Comparison of ENCODE assay signal across 28 cellular contexts in the genomic region with DNA sequence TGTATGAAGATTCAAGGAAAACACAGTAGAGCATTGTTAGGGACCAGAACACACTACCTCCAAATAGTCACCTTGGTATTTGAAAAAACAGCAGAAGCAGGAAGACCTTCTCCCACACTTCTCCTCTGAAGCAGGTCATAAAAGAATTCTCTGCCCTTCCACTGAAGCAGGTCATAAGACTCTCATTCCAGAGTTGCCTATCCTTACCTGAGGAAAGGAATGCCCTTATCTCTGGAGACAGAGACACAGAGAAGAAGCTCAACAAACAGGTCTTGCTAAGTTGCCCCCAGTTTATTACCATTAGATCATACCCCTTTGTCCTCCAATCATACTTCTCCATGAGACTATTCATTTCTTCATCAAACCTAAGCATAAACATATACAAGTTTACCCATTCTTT.
DNase-seq lines count a peak whose midpoint lies in the region; ATAC-seq, FAIRE-seq and TF ChIP-seq lines count a peak whose summit lies in the region.
"Had no signal": no experiment of that assay in that cellular context is flagged by ENCODE, and none has a peak within 500 bp of the region (broad histone marks: within the 10 kb centered on the region; RNA-seq: fewer than 3 reads in every experiment).

No MANE protein-coding gene starts in this region.

- no peaks in the 10 kb centered on the region for H3K9me3 Mint-ChIP-seq in GM23338
- H3K9me3 Mint-ChIP-seq: CD14-positive monocyte; CD8-positive, alpha-beta memory T cell had no signal

- no peak overlapping the region for H2AK5ac ChIP-seq in mesenchymal stem cell (ENCODE audit: low read length, severe bottlenecking)

- H2AFZ ChIP-seq in GM23338 (no peak overlapping the region), mesenchymal stem cell (ENCODE audit: low read depth, low read length) (no peak overlapping the region)

- H3K9me3 ChIP-seq in adipocyte (ENCODE audit: control insufficient read depth, low read length), result no peaks in the 10 kb centered on the region
- no peaks in the 10 kb centered on the region for H3K9me3 ChIP-seq in mesenchymal stem cell (ENCODE audit: control insufficient read depth, low read length)
- H3K9me3 ChIP-seq: BE2C had no signal

- no peak overlapping the region for H3K4me3 ChIP-seq in GM23338
- peak overlapping the region; percentile 9 for H3K4me3 ChIP-seq in adipocyte (ENCODE audit: low read length)
- H3K4me3 ChIP-seq in mesenchymal stem cell (ENCODE audit: insufficient read depth in 1 of 2, low read depth in 1 of 2, low read length in 2 of 2), result no peak overlapping the region

- FAIRE-seq in D721Med (lab: Jason Lieb, UNC) (peak; percentile 16), GM12892 (lab: Jason Lieb, UNC) (no peak)
- FAIRE-seq: H54 had no signal

- H3K4me1 ChIP-seq in GM23338 (ENCODE audit: insufficient read depth) (peaks cover 10% of the 10 kb centered on the region), adipocyte (ENCODE audit: control insufficient read depth, insufficient read depth, low read length) (peaks cover 16% of the 10 kb centered on the region), mesenchymal stem cell (ENCODE audit: control insufficient read depth, insufficient read depth, low read depth, low read length) (no peaks in the 10 kb centered on the region)
- H3K4me1 ChIP-seq: BE2C had no signal

- DNase-seq in D721Med (ENCODE audit: insufficient read length, low spot score) (no peak), GM23338 (ENCODE audit: low spot score) (peak; percentile 14), adipocyte (ENCODE audit: low read depth) (no peak), mesenchymal stem cell (no peak), left colon (no peak), SKM-1 (lab: John Stamatoyannopoulos, UW; ENCODE audit: unreplicated experiment) (no peak), GM12892 (ENCODE audit: insufficient read length) (no peak)
- DNase-seq: 8988T; ACHN; BE2C; Calu3; CD8-positive, alpha-beta memory T cell; DMS153; DND-41; KBM-7; MM.1S; NCI-H1417; NCI-H1694; NCI-H2029 treated with DMSO at 0.1 percent for 48 hours; NCI-H2227 treated with DMSO at 0.1 percent for 48 hours; NCI-H510A; NCI-H69; SHP77 had no signal

- no peak overlapping the region for H3K23ac ChIP-seq in mesenchymal stem cell (ENCODE audit: low read length in 2 of 2)

- TF ChIP-seq POLR2A in GM12892 (IDR thresholded peaks at IDR 0.05; ENCODE audit: low read depth, low read length), result no peak

- H3K36me3 Mint-ChIP-seq in GM23338 (ENCODE audit: low read depth), result peaks cover 6% of the 10 kb centered on the region; the same call in 2 of the 3 replicates

- intact Hi-C loops in left colon (cut with DNase I, micrococcal nuclease), result no loop called here

- H4K8ac ChIP-seq in mesenchymal stem cell (ENCODE audit: low read length), result no peak overlapping the region

- H3K27me3 Mint-ChIP-seq in GM23338 (ENCODE audit: insufficient read depth, low read depth, poor library complexity), result peaks cover 2% of the 10 kb centered on the region
- H3K27me3 Mint-ChIP-seq: CD8-positive, alpha-beta memory T cell had no signal

- H3K27ac ChIP-seq in GM23338 (ENCODE audit: low read depth), result no peak overlapping the region
- H3K27ac ChIP-seq in mesenchymal stem cell (ENCODE audit: low read length, poor library complexity, severe bottlenecking), result peak overlapping the region; percentile 55
- H3K27ac ChIP-seq: RWPE1 had no signal

- no peaks in the 10 kb centered on the region for H4K20me1 ChIP-seq in GM23338 (replicated peaks; ENCODE audit: insufficient read depth)

- peaks cover 3% of the 10 kb centered on the region for H3K79me1 ChIP-seq in mesenchymal stem cell (replicated peaks; ENCODE audit: low read length, poor library complexity, severe bottlenecking)

- no peaks in the 10 kb centered on the region for H3K9me2 ChIP-seq in GM23338 (ENCODE audit: insufficient read depth)

- ATAC-seq in GM23338, result no peak
- no peak for ATAC-seq in left colon
- ATAC-seq in HG03565 (IDR thresholded peaks at IDR 0.05; ENCODE audit: unreplicated experiment), result no peak
- ATAC-seq: Panc1 had no signal

- H3F3A ChIP-seq in GM23338 (replicated peaks; ENCODE audit: low read depth), result no peaks in the 10 kb centered on the region

- TF ChIP-seq CTCF in D721Med (IDR thresholded peaks at IDR 0.05; ENCODE audit: insufficient read depth, missing control alignments), result no peak
- TF ChIP-seq CTCF in GM23338 (conservative IDR thresholded peaks at IDR 0.05; ENCODE audit: low read depth in 2 of 2), result no peak

- H3K18ac ChIP-seq in mesenchymal stem cell (ENCODE audit: low read depth in 1 of 2, low read length in 2 of 2), result no peak overlapping the region

- H3K4me2 ChIP-seq in GM23338 (peak overlapping the region; percentile 34; the same call in 1 of the 2 replicates), mesenchymal stem cell (ENCODE audit: low read length, poor library complexity, severe bottlenecking) (no peak overlapping the region)

- H2BK12ac ChIP-seq in mesenchymal stem cell (ENCODE audit: low read length in 2 of 2), result no peak overlapping the region

- no peak overlapping the region for H3K14ac ChIP-seq in mesenchymal stem cell (ENCODE audit: low read length in 2 of 2)

- no peak overlapping the region for H3K9ac ChIP-seq in adipocyte (ENCODE audit: low read length)
- peak overlapping the region; percentile 7 for H3K9ac ChIP-seq in mesenchymal stem cell (ENCODE audit: low read length)

- no peak overlapping the region for H3K4me3 Mint-ChIP-seq in GM23338
- H3K4me3 Mint-ChIP-seq: CD14-positive monocyte; CD8-positive, alpha-beta memory T cell had no signal

- no peak overlapping the region for H3K27ac Mint-ChIP-seq in GM23338
- H3K27ac Mint-ChIP-seq: CD14-positive monocyte; CD8-positive, alpha-beta memory T cell had no signal

- H3K36me3 ChIP-seq in GM23338 (ENCODE audit: insufficient read depth) (0 out of 2 replicates have a peak, but pooled peaks cover 4% of the 10 kb centered on the region), adipocyte (ENCODE audit: control insufficient read depth, insufficient read depth, low read length, severe bottlenecking) (peaks cover 22% of the 10 kb centered on the region), mesenchymal stem cell (ENCODE audit: control insufficient read depth in 1 of 2, insufficient read depth in 2 of 2, low read depth in 1 of 2, low read length in 2 of 2) (peaks cover 0 to 37% of the 10 kb centered on the region in 2 experiments)
- H3K36me3 ChIP-seq: BE2C had no signal

- no peak overlapping the region for H2BK5ac ChIP-seq in mesenchymal stem cell (ENCODE audit: low read depth, low read length, poor library complexity, severe bottlenecking)

- H3K27me3 ChIP-seq in GM23338 (ENCODE audit: insufficient read depth) (no peaks in the 10 kb centered on the region), adipocyte (replicated peaks; ENCODE audit: control insufficient read depth, insufficient read depth, low read length) (no peaks in the 10 kb centered on the region), mesenchymal stem cell (ENCODE audit: control insufficient read depth in 1 of 2, insufficient read depth in 1 of 2, low read length in 2 of 2) (no peaks in the 10 kb centered on the region)
- H3K27me3 ChIP-seq: BE2C had no signal

- H3K79me2 ChIP-seq in GM23338 (replicated peaks; ENCODE audit: insufficient read depth), result no peaks in the 10 kb centered on the region

- H3K4ac ChIP-seq in mesenchymal stem cell (ENCODE audit: low read depth in 1 of 2, low read length in 2 of 2), result no peak overlapping the region

- H3K4me1 Mint-ChIP-seq in GM23338, result no peaks in the 10 kb centered on the region; the same call in 2 of the 3 replicates
- H3K4me1 Mint-ChIP-seq: CD14-positive monocyte had no signal

- H2BK15ac ChIP-seq in mesenchymal stem cell (ENCODE audit: low read depth, poor library complexity, severe bottlenecking), result no peak overlapping the region

- H4K91ac ChIP-seq in mesenchymal stem cell (ENCODE audit: low read length), result no peak overlapping the region

- no peak overlapping the region for H2BK120ac ChIP-seq in mesenchymal stem cell (ENCODE audit: low read depth, low read length)

TF ChIP-seq in GM23338, 12 proteins besides CTCF, POLR2A, EP300 and RAD21 (continues in another document):
- TF ChIP-seq REST (IDR thresholded peaks at IDR 0.05; ENCODE audit: unreplicated experiment), result no peak
- TF ChIP-seq NANOG (IDR thresholded peaks at IDR 0.05; ENCODE audit: borderline replicate concordance), result no peak
- TF ChIP-seq ZNF114 (CRISPR knock-in tag; IDR thresholded peaks at IDR 0.05), result no peak
- TF ChIP-seq EZH2phosphoT487 (IDR thresholded peaks at IDR 0.05; ENCODE audit: unreplicated experiment), result no peak
- TF ChIP-seq POLR2AphosphoS5 (IDR thresholded peaks at IDR 0.05; ENCODE audit: low read depth), result no peak
